8 cellular contexts compared by ENCODE assay signal in the genomic region with DNA sequence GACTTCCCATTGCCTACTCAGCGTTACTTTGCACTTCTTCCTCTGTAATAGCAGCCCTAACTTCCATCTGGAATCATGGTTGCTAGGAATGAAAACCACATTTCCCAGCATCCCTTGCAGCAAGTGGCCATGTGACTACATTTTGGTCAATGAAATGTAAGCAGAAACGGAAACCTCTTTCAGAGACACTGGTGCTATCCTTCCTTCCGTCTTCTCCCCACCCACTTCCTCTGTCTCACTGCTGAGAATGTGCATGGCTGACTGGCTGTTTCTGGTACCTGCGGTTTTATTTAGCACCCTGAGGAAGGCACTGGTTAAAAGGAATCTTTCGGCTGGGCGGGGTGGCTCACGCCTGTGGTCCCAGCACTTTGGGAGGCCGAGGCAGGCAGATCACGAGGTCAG.
DNase-seq lines count a peak whose midpoint lies in the region; ATAC-seq and TF ChIP-seq lines count a peak whose summit lies in the region.

No MANE protein-coding gene starts in this region.

- no peak for TF ChIP-seq CTCF in Loucy (conservative IDR thresholded peaks at IDR 0.05; ENCODE audit: low read length)

- no peak for ATAC-seq in HG02870 (IDR thresholded peaks at IDR 0.05; ENCODE audit: unreplicated experiment)

- H3K4me1 ChIP-seq in Loucy (ENCODE audit: insufficient read depth, low read length, poor library complexity, severe bottlenecking) = peaks cover 25% of the 10 kb centered on the region
- peaks cover 36% of the 10 kb centered on the region for H3K4me1 ChIP-seq in effector memory CD4-positive, alpha-beta T cell (ENCODE audit: control insufficient read depth, insufficient read depth, low read length, poor library complexity, severe bottlenecking)

- no peak overlapping the region for H3K9ac ChIP-seq in Loucy (ENCODE audit: low read depth, low read length, poor library complexity, severe bottlenecking)

- peak overlapping the region; percentile 32; the same call in 1 of the 2 replicates for H2AFZ ChIP-seq in Loucy (ENCODE audit: low read length)

- H3K27ac ChIP-seq in effector memory CD4-positive, alpha-beta T cell (ENCODE audit: insufficient read depth, low read length, poor library complexity, severe bottlenecking) = peak overlapping the region; percentile 37

- peak overlapping the region; percentile 5 for H3K4me2 ChIP-seq in Loucy (ENCODE audit: low read depth, low read length, poor library complexity, severe bottlenecking)

- H3K79me2 ChIP-seq in Loucy (ENCODE audit: insufficient read depth, low read length) = no peaks in the 10 kb centered on the region

- no peaks in the 10 kb centered on the region for H4K20me1 ChIP-seq in Loucy (ENCODE audit: insufficient read depth, low read length, poor library complexity, severe bottlenecking)

- H3K4me3 ChIP-seq in Loucy (ENCODE audit: low read length, poor library complexity, severe bottlenecking) = no peak overlapping the region
- no peak overlapping the region for H3K4me3 ChIP-seq in effector memory CD4-positive, alpha-beta T cell (ENCODE audit: insufficient read depth, low read depth, low read length, poor library complexity, severe bottlenecking)

- H3F3A ChIP-seq in Loucy (ENCODE audit: low read depth) = no peaks in the 10 kb centered on the region

- H3K27me3 ChIP-seq in Loucy (ENCODE audit: insufficient read depth, low read length, poor library complexity, severe bottlenecking) = peaks cover 18% of the 10 kb centered on the region
- no peaks in the 10 kb centered on the region for H3K27me3 ChIP-seq in effector memory CD4-positive, alpha-beta T cell (replicated peaks; ENCODE audit: control insufficient read depth, insufficient read depth, low read length, poor library complexity, severe bottlenecking)

- peak; percentile 33 for DNase-seq in SIG-M5 treated with dmso at 0.1 percent for 504 hours (lab: John Stamatoyannopoulos, UW; ENCODE audit: unreplicated experiment)
- DNase-seq in SIG-M5 (lab: John Stamatoyannopoulos, UW) = no peak
- DNase-seq in activated CD4-positive, alpha-beta T cell treated with anti-CD3 and anti-CD28 coated beads for 1 hour = peak; percentile 52
- DNase-seq in effector memory CD4-positive, alpha-beta T cell = peak; percentile 68 to 73 (median 73)
- DNase-seq in stimulated activated CD4-positive, alpha-beta T cell treated with anti-CD3 and anti-CD28 coated beads, TNF-alpha, amount 100 ng/mL, for 48 hours (ENCODE audit: low read depth in 3 of 3) = peak; percentile 43 to 72 (median 58)
- DNase-seq in HPDE6-E6E7 (ENCODE audit: extremely low spot score) = no peak

- no peaks in the 10 kb centered on the region for H3K9me2 ChIP-seq in Loucy (replicated peaks; ENCODE audit: low read depth, low read length)

- H3K36me3 ChIP-seq in Loucy (ENCODE audit: insufficient read depth, low read length) = no peaks in the 10 kb centered on the region
- H3K36me3 ChIP-seq in effector memory CD4-positive, alpha-beta T cell (ENCODE audit: control insufficient read depth, insufficient read depth, low read length) = peaks cover 34% of the 10 kb centered on the region

- H3K9me3 ChIP-seq in Loucy (ENCODE audit: insufficient read depth, low read depth, low read length) = no peaks in the 10 kb centered on the region
- no peaks in the 10 kb centered on the region for H3K9me3 ChIP-seq in effector memory CD4-positive, alpha-beta T cell (ENCODE audit: control insufficient read depth, low read length)

Comparison
In these comparisons a context has a peak if more than half of its experiments do, and no peak if none do; other contexts are left out.
1. DNase-seq: peak in SIG-M5 treated with dmso at 0.1 percent for 504 hours (single experiment), activated CD4-positive, alpha-beta T cell treated with anti-CD3 and anti-CD28 coated beads for 1 hour (single experiment), effector memory CD4-positive, alpha-beta T cell (3 of 3) and stimulated activated CD4-positive, alpha-beta T cell treated with anti-CD3 and anti-CD28 coated beads, TNF-alpha, amount 100 ng/mL, for 48 hours (3 of 3); none in SIG-M5 (single experiment) and HPDE6-E6E7 (single experiment).